In the genomic region with DNA sequence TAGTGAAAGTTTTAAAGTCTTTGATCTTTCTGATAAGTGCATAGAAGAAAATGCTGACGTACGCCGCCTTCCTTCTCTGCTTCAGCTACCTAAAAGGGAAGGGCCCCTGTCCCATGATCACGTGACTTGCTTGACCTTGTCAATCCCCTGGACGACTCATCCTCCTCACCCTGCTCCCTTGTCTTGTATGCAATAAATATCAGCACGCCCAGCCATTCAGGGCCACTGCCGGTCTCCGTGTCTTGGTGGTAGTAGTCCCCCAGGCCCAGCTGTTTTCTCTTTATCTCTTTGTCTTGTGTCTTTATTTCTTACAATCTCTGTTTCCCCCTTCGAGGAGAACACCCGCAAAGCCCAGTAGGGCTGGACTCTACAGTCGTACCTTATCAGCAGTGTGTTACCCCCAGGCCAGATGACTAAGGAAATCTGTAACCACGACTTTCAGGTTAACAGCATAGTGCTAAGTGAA, we compare ENCODE assay signal across 10 cellular contexts. TPM values are rescaled to one million over a fixed set of nuclear protein-coding genes. Genes with fewer than 3 reads are reported as not detected.
A peak's percentile ranks its signal among the peaks of the same experiment; 100 is the strongest.
DNase-seq lines count a peak whose midpoint lies in the region; ATAC-seq lines count a peak whose summit lies in the region.
"Had no signal": no experiment of that assay in that cellular context is flagged by ENCODE, and none has a peak within 500 bp of the region (broad histone marks: within the 10 kb centered on the region; RNA-seq: fewer than 3 reads in every experiment).

No MANE protein-coding gene starts in this region.

- peak overlapping the region; percentile 87 for H3K27ac Mint-ChIP-seq in activated naive CD4-positive, alpha-beta T cell treated with anti-CD3 and anti-CD28 coated beads for 36 hours
- peak overlapping the region; percentile 87 for H3K27ac Mint-ChIP-seq in activated CD4-positive, alpha-beta memory T cell treated with anti-CD3 and anti-CD28 coated beads for 36 hours
- peak overlapping the region; percentile 71 to 80 for H3K27ac Mint-ChIP-seq in effector memory CD8-positive, alpha-beta T cell
- peak overlapping the region; percentile 9 to 93 for H3K27ac Mint-ChIP-seq in stimulated activated naive CD8-positive, alpha-beta T cell treated with anti-CD3 and anti-CD28 coated beads, Interleukin-15, amount 100 ng/mL, for 72 hours

- DNase-seq in activated naive CD4-positive, alpha-beta T cell treated with anti-CD3 and anti-CD28 coated beads for 36 hours = peak; percentile 69
- no peak for DNase-seq in activated naive CD4-positive, alpha-beta T cell treated with Interleukin-2 at 50 U/mL for 16 hours
- peak; percentile 65 for DNase-seq in activated CD4-positive, alpha-beta memory T cell treated with anti-CD3 and anti-CD28 coated beads for 36 hours
- DNase-seq in effector memory CD8-positive, alpha-beta T cell = no peak
- DNase-seq in stimulated activated naive CD8-positive, alpha-beta T cell treated with anti-CD3 and anti-CD28 coated beads, Interleukin-15, amount 100 ng/mL, for 72 hours = peak in 1 of 2 donors; percentile 27
- DNase-seq in NCI-H345 (lab: John Stamatoyannopoulos, UW) (no peak), hippocampal formation (lab: John Stamatoyannopoulos, UW) (no peak)
- DNase-seq: gastrocnemius medialis, uterus had no signal

- CTCF ChIA-PET in activated naive CD4-positive, alpha-beta T cell treated with anti-CD3 and anti-CD28 coated beads for 36 hours (lab: Charles Lee) = no interaction called here
- CTCF ChIA-PET in activated CD4-positive, alpha-beta memory T cell treated with anti-CD3 and anti-CD28 coated beads for 36 hours (lab: Charles Lee) = interaction anchor here (1.0 kb wide), 1 partner anchor 11 kb away, joined by 3 read pairs; no protein-coding TSS in a partner anchor

- peak overlapping the region; percentile 41 for H3K4me3 Mint-ChIP-seq in activated naive CD4-positive, alpha-beta T cell treated with anti-CD3 and anti-CD28 coated beads for 36 hours
- peak overlapping the region; percentile 37 for H3K4me3 Mint-ChIP-seq in activated CD4-positive, alpha-beta memory T cell treated with anti-CD3 and anti-CD28 coated beads for 36 hours
- peak overlapping the region in 1 of 2 donors; percentile 41 for H3K4me3 Mint-ChIP-seq in effector memory CD8-positive, alpha-beta T cell
- H3K4me3 Mint-ChIP-seq in stimulated activated naive CD8-positive, alpha-beta T cell treated with anti-CD3 and anti-CD28 coated beads, Interleukin-15, amount 100 ng/mL, for 72 hours = peak overlapping the region; percentile 70 to 71

- intact Hi-C loops in activated naive CD4-positive, alpha-beta T cell treated with anti-CD3 and anti-CD28 coated beads for 36 hours (cut with micrococcal nuclease) = loop anchor here (2.0 kb wide), 1 partner anchor 39 kb away; no protein-coding TSS in a partner anchor
- intact Hi-C loops in activated CD4-positive, alpha-beta memory T cell treated with anti-CD3 and anti-CD28 coated beads for 36 hours (cut with micrococcal nuclease) = no loop called here

- no peaks in the 10 kb centered on the region for H3K27me3 Mint-ChIP-seq in activated naive CD4-positive, alpha-beta T cell treated with anti-CD3 and anti-CD28 coated beads for 36 hours (ENCODE audit: low read depth)
- no peaks in the 10 kb centered on the region for H3K27me3 Mint-ChIP-seq in activated CD4-positive, alpha-beta memory T cell treated with anti-CD3 and anti-CD28 coated beads for 36 hours
- H3K27me3 Mint-ChIP-seq in effector memory CD8-positive, alpha-beta T cell = no peaks in the 10 kb centered on the region
- no peaks in the 10 kb centered on the region for H3K27me3 Mint-ChIP-seq in stimulated activated naive CD8-positive, alpha-beta T cell treated with anti-CD3 and anti-CD28 coated beads, Interleukin-15, amount 100 ng/mL, for 72 hours

- POLR2A ChIA-PET in activated CD4-positive, alpha-beta memory T cell treated with anti-CD3 and anti-CD28 coated beads for 36 hours (lab: Charles Lee) = no interaction called here

- peaks cover 87% of the 10 kb centered on the region for H3K4me1 Mint-ChIP-seq in activated naive CD4-positive, alpha-beta T cell treated with anti-CD3 and anti-CD28 coated beads for 36 hours (ENCODE audit: low read depth)
- H3K4me1 Mint-ChIP-seq in activated CD4-positive, alpha-beta memory T cell treated with anti-CD3 and anti-CD28 coated beads for 36 hours (ENCODE audit: low read depth) = peaks cover 80% of the 10 kb centered on the region
- peaks cover 43 to 46% of the 10 kb centered on the region in 2 donors for H3K4me1 Mint-ChIP-seq in effector memory CD8-positive, alpha-beta T cell (ENCODE audit: low read depth in 2 of 2)
- peaks cover 91% of the 10 kb centered on the region for H3K4me1 Mint-ChIP-seq in stimulated activated naive CD8-positive, alpha-beta T cell treated with anti-CD3 and anti-CD28 coated beads, Interleukin-15, amount 100 ng/mL, for 72 hours

- ATAC-seq in effector memory CD8-positive, alpha-beta T cell (replicated peaks) = no peak
- ATAC-seq in stimulated activated naive CD8-positive, alpha-beta T cell treated with anti-CD3 and anti-CD28 coated beads, Interleukin-15, amount 100 ng/mL, for 72 hours = peak; percentile 88
- ATAC-seq in HG02852 (IDR thresholded peaks at IDR 0.05; ENCODE audit: unreplicated experiment) = no peak
- ATAC-seq: gastrocnemius medialis had no signal

- H3K36me3 Mint-ChIP-seq in activated naive CD4-positive, alpha-beta T cell treated with anti-CD3 and anti-CD28 coated beads for 36 hours (ENCODE audit: low read depth) = peaks cover 69% of the 10 kb centered on the region
- peaks cover 74% of the 10 kb centered on the region for H3K36me3 Mint-ChIP-seq in activated CD4-positive, alpha-beta memory T cell treated with anti-CD3 and anti-CD28 coated beads for 36 hours
- peaks cover 68% of the 10 kb centered on the region for H3K36me3 Mint-ChIP-seq in effector memory CD8-positive, alpha-beta T cell (ENCODE audit: insufficient read depth)

- H3K9me3 Mint-ChIP-seq in activated naive CD4-positive, alpha-beta T cell treated with anti-CD3 and anti-CD28 coated beads for 36 hours = no peaks in the 10 kb centered on the region
- no peaks in the 10 kb centered on the region for H3K9me3 Mint-ChIP-seq in activated CD4-positive, alpha-beta memory T cell treated with anti-CD3 and anti-CD28 coated beads for 36 hours
- no peaks in the 10 kb centered on the region for H3K9me3 Mint-ChIP-seq in effector memory CD8-positive, alpha-beta T cell
- no peaks in the 10 kb centered on the region for H3K9me3 Mint-ChIP-seq in stimulated activated naive CD8-positive, alpha-beta T cell treated with anti-CD3 and anti-CD28 coated beads, Interleukin-15, amount 100 ng/mL, for 72 hours

RNA-seq across cellular contexts. Expression of gene NUP50, which starts 6.3 kb away (rescaled TPM):
- 100 to 1,000 TPM; 151 to 154 TPM for total RNA-seq in activated naive CD4-positive, alpha-beta T cell treated with anti-CD3 and anti-CD28 coated beads for 36 hours
- total RNA-seq in activated CD4-positive, alpha-beta memory T cell treated with anti-CD3 and anti-CD28 coated beads for 36 hours = 100 to 1,000 TPM; 150 to 156 TPM

Comparison
In these comparisons a context has a peak if more than half of its experiments do, and no peak if none do; other contexts are left out.
1. DNase-seq: peak in activated naive CD4-positive, alpha-beta T cell treated with anti-CD3 and anti-CD28 coated beads for 36 hours (single experiment) and activated CD4-positive, alpha-beta memory T cell treated with anti-CD3 and anti-CD28 coated beads for 36 hours (single experiment); none in activated naive CD4-positive, alpha-beta T cell treated with Interleukin-2 at 50 U/mL for 16 hours (single experiment), effector memory CD8-positive, alpha-beta T cell (0 of 3), NCI-H345 (single experiment) and hippocampal formation (0 of 2).
2. Peak in every context shown above with its lines, with median percentiles within 50 percentile points of each other: H3K27ac Mint-ChIP-seq.